Comparison of ENCODE assay signal across 1 cellular context in the genomic region with DNA sequence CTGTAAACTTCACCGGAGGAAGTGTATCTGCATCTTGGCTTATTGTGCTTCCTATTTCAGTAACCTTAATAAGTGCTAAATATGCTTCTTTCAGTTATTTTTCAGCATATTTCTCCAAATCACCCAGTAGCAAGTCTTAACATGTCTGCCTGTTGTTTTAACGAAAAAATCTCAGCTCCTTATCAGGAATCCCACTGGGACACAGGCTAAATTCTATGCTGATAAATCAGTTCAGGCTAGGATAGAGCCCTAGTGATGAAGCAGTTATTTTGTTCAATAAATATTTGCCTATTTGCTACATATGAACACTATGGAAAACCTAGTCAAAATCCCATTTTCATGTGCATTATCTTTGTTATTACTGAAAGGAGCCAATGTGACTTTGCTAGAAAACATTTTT.
TF ChIP-seq lines count a peak whose summit lies in the region.

No MANE protein-coding gene starts in this region.

TF ChIP-seq in SK-N-SH treated with all-trans-retinoic acid at 6 μM for 48 hours, 23 proteins besides CTCF, POLR2A, EP300 and RAD21 (continued from another document):
- TF ChIP-seq, protein P1, sequence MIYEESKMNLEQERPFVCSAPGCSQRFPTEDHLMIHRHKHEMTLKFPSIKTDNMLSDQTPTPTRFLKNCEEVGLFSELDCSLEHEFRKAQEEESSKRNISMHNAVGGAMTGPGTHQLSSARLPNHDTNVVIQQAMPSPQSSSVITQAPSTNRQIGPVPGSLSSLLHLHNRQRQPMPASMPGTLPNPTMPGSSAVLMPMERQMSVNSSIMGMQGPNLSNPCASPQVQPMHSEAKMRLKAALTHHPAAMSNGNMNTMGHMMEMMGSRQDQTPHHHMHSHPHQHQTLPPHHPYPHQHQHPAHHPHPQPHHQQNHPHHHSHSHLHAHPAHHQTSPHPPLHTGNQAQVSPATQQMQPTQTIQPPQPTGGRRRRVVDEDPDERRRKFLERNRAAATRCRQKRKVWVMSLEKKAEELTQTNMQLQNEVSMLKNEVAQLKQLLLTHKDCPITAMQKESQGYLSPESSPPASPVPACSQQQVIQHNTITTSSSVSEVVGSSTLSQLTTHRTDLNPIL (CRISPR knock-in tag; IDR thresholded peaks at IDR 0.05; ENCODE audit: low read depth): no peak
- no peak for TF ChIP-seq ARNTL (CRISPR knock-in tag; IDR thresholded peaks at IDR 0.05; ENCODE audit: borderline replicate concordance, low read depth)
- no peak for TF ChIP-seq ZNF8 (CRISPR knock-in tag; IDR thresholded peaks at IDR 0.05)
- TF ChIP-seq, protein P2, sequence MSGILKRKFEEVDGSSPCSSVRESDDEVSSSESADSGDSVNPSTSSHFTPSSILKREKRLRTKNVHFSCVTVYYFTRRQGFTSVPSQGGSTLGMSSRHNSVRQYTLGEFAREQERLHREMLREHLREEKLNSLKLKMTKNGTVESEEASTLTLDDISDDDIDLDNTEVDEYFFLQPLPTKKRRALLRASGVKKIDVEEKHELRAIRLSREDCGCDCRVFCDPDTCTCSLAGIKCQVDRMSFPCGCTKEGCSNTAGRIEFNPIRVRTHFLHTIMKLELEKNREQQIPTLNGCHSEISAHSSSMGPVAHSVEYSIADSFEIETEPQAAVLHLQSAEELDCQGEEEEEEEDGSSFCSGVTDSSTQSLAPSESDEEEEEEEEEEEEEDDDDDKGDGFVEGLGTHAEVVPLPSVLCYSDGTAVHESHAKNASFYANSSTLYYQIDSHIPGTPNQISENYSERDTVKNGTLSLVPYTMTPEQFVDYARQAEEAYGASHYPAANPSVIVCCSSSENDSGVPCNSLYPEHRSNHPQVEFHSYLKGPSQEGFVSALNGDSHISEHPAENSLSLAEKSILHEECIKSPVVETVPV (CRISPR knock-in tag; IDR thresholded peaks at IDR 0.05): no peak
- TF ChIP-seq ISL1 (CRISPR knock-in tag; IDR thresholded peaks at IDR 0.05): no peak
